In genomic region chr9:1890806-1891205, GRCh38 we compare ENCODE assay signal across 1 cellular context.
TF ChIP-seq lines count a peak whose summit lies in the region.

No MANE protein-coding gene starts in this region.

TF ChIP-seq in IMR-90, 13 proteins besides CTCF, POLR2A, EP300 and RAD21 (continued from another document):
- TF ChIP-seq, protein P1, sequence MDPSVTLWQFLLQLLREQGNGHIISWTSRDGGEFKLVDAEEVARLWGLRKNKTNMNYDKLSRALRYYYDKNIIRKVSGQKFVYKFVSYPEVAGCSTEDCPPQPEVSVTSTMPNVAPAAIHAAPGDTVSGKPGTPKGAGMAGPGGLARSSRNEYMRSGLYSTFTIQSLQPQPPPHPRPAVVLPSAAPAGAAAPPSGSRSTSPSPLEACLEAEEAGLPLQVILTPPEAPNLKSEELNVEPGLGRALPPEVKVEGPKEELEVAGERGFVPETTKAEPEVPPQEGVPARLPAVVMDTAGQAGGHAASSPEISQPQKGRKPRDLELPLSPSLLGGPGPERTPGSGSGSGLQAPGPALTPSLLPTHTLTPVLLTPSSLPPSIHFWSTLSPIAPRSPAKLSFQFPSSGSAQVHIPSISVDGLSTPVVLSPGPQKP (IDR thresholded peaks at IDR 0.05; ENCODE audit: borderline replicate concordance, low read depth, low read length), result no peak
- TF ChIP-seq FOS (IDR thresholded peaks at IDR 0.05; ENCODE audit: low read depth, low read length) (no peak), RFX5 (IDR thresholded peaks at IDR 0.05; ENCODE audit: low read depth, low read length) (no peak), SMC3 (IDR thresholded peaks at IDR 0.05; ENCODE audit: low read depth, low read length) (no peak), MAZ (IDR thresholded peaks at IDR 0.05; ENCODE audit: borderline replicate concordance, low read depth, low read length) (no peak), BHLHE40 (IDR thresholded peaks at IDR 0.05; ENCODE audit: low read depth, low read length) (no peak), RCOR1 (IDR thresholded peaks at IDR 0.05; ENCODE audit: insufficient replicate concordance, low read length) (no peak)
- TF ChIP-seq, protein P2, sequence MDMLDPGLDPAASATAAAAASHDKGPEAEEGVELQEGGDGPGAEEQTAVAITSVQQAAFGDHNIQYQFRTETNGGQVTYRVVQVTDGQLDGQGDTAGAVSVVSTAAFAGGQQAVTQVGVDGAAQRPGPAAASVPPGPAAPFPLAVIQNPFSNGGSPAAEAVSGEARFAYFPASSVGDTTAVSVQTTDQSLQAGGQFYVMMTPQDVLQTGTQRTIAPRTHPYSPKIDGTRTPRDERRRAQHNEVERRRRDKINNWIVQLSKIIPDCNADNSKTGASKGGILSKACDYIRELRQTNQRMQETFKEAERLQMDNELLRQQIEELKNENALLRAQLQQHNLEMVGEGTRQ (IDR thresholded peaks at IDR 0.05; ENCODE audit: low read depth, low read length), result no peak
TF ChIP-seq in IMR-90: peak in this region for 0.
